ENCODE assay signal across 8 cellular contexts in the genomic region with DNA sequence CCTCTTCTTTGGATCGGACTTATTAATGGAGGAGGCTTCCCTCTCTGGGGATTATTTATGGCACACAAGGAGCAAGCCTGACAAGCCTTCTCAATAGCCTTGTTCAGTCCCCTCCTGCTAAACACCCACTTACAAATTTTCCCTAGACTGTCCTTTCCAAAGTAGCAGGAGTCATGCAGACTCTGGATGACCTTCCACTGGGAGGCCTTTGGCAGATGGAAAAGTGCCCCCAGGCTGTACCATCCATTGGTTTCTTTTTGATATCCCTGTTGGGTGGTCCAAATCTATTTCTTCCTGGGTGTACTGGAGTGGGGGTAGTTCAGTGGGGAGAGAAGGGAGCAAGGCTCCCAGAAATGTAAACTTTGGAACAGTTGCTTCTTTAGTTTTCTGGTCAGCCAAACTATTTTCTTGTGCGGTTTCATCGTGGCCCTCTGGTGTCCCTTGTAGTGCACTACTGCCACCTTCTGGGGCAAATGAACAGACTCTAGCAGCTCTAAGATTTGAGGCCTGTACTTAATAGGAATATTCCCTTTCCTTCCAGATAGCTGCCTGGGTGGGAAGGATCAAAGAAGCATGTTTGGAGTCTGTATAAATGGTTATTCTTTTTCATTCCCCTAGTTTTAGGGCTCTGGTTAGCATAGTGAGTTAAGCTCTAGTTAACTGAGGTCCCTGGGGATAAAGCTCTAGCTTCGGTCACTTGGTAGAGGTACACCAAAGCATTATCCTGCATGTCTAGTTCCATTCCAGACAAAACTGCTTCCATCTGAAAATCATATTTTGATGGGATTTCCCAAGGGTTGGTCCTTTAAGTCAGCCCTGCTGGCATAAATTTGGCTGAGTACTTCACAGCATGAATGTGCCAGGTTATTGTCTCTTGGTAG.
A peak's percentile ranks its signal among the peaks of the same experiment; 100 is the strongest.
DNase-seq lines count a peak whose midpoint lies in the region; ATAC-seq and TF ChIP-seq lines count a peak whose summit lies in the region.

No MANE protein-coding gene starts in this region.

- H3K4me3 ChIP-seq in fibroblast of pulmonary artery (replicated peaks; ENCODE audit: low read depth, low read length) = no peak overlapping the region

- no peak overlapping the region for H3K4me3 Mint-ChIP-seq in activated naive CD4-positive, alpha-beta T cell treated with anti-CD3 and anti-CD28 coated beads for 36 hours
- no peak overlapping the region for H3K4me3 Mint-ChIP-seq in progenitor cell of endocrine pancreas (ENCODE audit: low read depth)

- peak; percentile 78 for TF ChIP-seq CTCF in fibroblast of pulmonary artery (IDR thresholded peaks at IDR 0.05; ENCODE audit: low read length, missing control alignments)
- TF ChIP-seq CTCF in progenitor cell of endocrine pancreas (IDR thresholded peaks at IDR 0.05; ENCODE audit: unreplicated experiment) = peak; percentile 83

- H3K9me3 Mint-ChIP-seq in activated naive CD4-positive, alpha-beta T cell treated with anti-CD3 and anti-CD28 coated beads for 36 hours = no peaks in the 10 kb centered on the region
- H3K9me3 Mint-ChIP-seq in progenitor cell of endocrine pancreas (ENCODE audit: low read depth) = no peaks in the 10 kb centered on the region

- in situ Hi-C loops in KBM-7 (cut with MboI; ENCODE audit: low pct_unique_long_range_greater_than_20kb, low sequenced_read_pairs) (no loop called here), SK-MEL-5 (cut with HindIII; ENCODE audit: low pct_unique_long_range_greater_than_20kb, low sequenced_read_pairs) (no loop called here)

- H3K27ac Mint-ChIP-seq in activated naive CD4-positive, alpha-beta T cell treated with anti-CD3 and anti-CD28 coated beads for 36 hours = no peak overlapping the region
- no peak overlapping the region for H3K27ac Mint-ChIP-seq in progenitor cell of endocrine pancreas

- intact Hi-C loops in activated naive CD4-positive, alpha-beta T cell treated with anti-CD3 and anti-CD28 coated beads for 36 hours (cut with micrococcal nuclease) = loop anchor here (1.0 to 5.0 kb wide), 5 partner anchors 339 to 1976 kb away; no protein-coding TSS in a partner anchor

- no peaks in the 10 kb centered on the region for H3K4me1 Mint-ChIP-seq in activated naive CD4-positive, alpha-beta T cell treated with anti-CD3 and anti-CD28 coated beads for 36 hours (ENCODE audit: low read depth)
- H3K4me1 Mint-ChIP-seq in progenitor cell of endocrine pancreas (ENCODE audit: low read depth) = no peaks in the 10 kb centered on the region

- no peaks in the 10 kb centered on the region for H3K27me3 Mint-ChIP-seq in activated naive CD4-positive, alpha-beta T cell treated with anti-CD3 and anti-CD28 coated beads for 36 hours (ENCODE audit: low read depth)
- no peaks in the 10 kb centered on the region for H3K27me3 Mint-ChIP-seq in progenitor cell of endocrine pancreas

- CTCF ChIA-PET in activated naive CD4-positive, alpha-beta T cell treated with anti-CD3 and anti-CD28 coated beads for 36 hours (lab: Charles Lee) = interaction anchor here (1.0 to 1.2 kb wide), 2 partner anchors 1114 to 1817 kb away, joined by 3 to 5 read pairs; no protein-coding TSS in a partner anchor

- ATAC-seq in GM21717 (IDR thresholded peaks at IDR 0.05; ENCODE audit: unreplicated experiment) = peak; percentile 68

- no peaks in the 10 kb centered on the region for H3K36me3 Mint-ChIP-seq in activated naive CD4-positive, alpha-beta T cell treated with anti-CD3 and anti-CD28 coated beads for 36 hours (ENCODE audit: low read depth)
- no peaks in the 10 kb centered on the region for H3K36me3 Mint-ChIP-seq in progenitor cell of endocrine pancreas (ENCODE audit: insufficient read depth)

- peak; percentile 52 for DNase-seq in activated naive CD4-positive, alpha-beta T cell treated with anti-CD3 and anti-CD28 coated beads for 36 hours
- DNase-seq in activated naive CD4-positive, alpha-beta T cell treated with anti-CD3 and anti-CD28 coated beads, Interleukin-2, amount 50 U/mL, for 16 hours = no peak
- DNase-seq in KBM-7 (peak; percentile 49), SK-MEL-5 (ENCODE audit: low read depth, low spot score) (peak; percentile 85), fibroblast of pulmonary artery (ENCODE audit: low read depth) (peak; percentile 75), progenitor cell of endocrine pancreas (ENCODE audit: low spot score, unreplicated experiment) (peak; percentile 48), cerebellar nuclear complex (lab: John Stamatoyannopoulos, UW) (no peak)

Comparison
In these comparisons a context has a peak if more than half of its experiments do, and no peak if none do; other contexts are left out.
1. DNase-seq: peak in activated naive CD4-positive, alpha-beta T cell treated with anti-CD3 and anti-CD28 coated beads for 36 hours (single experiment), KBM-7 (single experiment), SK-MEL-5 (single experiment), fibroblast of pulmonary artery (single experiment) and progenitor cell of endocrine pancreas (single experiment); none in activated naive CD4-positive, alpha-beta T cell treated with anti-CD3 and anti-CD28 coated beads, Interleukin-2, amount 50 U/mL, for 16 hours (single experiment) and cerebellar nuclear complex (0 of 2).